Comparison of ENCODE assay signal across 1 cellular context in the genomic region with DNA sequence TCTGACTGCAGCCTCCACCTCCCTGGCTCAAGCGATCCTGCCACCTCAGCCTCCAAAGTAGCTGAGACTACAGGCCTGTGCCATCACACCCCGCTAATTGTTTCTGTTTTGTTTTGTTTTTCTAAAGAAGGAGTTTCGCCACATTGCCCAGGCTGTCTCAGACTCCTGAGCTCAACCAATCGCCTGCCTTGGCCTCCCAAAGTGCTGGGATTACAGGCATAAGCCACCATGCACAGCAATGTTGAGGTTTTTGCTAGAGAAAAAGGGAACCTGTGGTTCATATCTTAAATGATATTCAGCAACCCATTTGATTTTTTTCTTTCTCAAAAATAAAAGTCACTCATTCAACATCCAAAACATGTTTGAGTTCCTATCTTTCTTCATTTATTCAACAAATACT.
TF ChIP-seq lines count a peak whose summit lies in the region.

No MANE protein-coding gene starts in this region.

TF ChIP-seq in K562, 482 proteins besides CTCF, POLR2A, EP300 and RAD21:
- TF ChIP-seq CHD1 (IDR thresholded peaks at IDR 0.05; ENCODE audit: low read length) (no peak), SMARCE1 (IDR thresholded peaks at IDR 0.05) (no peak), RBM34 (IDR thresholded peaks at IDR 0.05; ENCODE audit: borderline replicate concordance, insufficient read depth, low read length) (no peak)
- TF ChIP-seq, protein P1, sequence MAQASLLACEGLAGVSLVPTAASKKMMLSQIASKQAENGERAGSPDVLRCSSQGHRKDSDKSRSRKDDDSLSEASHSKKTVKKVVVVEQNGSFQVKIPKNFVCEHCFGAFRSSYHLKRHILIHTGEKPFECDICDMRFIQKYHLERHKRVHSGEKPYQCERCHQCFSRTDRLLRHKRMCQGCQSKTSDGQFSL (CRISPR knock-in tag; IDR thresholded peaks at IDR 0.05): no peak
- TF ChIP-seq, protein P1 (tag; IDR thresholded peaks at IDR 0.05): no peak
- TF ChIP-seq, protein P2, sequence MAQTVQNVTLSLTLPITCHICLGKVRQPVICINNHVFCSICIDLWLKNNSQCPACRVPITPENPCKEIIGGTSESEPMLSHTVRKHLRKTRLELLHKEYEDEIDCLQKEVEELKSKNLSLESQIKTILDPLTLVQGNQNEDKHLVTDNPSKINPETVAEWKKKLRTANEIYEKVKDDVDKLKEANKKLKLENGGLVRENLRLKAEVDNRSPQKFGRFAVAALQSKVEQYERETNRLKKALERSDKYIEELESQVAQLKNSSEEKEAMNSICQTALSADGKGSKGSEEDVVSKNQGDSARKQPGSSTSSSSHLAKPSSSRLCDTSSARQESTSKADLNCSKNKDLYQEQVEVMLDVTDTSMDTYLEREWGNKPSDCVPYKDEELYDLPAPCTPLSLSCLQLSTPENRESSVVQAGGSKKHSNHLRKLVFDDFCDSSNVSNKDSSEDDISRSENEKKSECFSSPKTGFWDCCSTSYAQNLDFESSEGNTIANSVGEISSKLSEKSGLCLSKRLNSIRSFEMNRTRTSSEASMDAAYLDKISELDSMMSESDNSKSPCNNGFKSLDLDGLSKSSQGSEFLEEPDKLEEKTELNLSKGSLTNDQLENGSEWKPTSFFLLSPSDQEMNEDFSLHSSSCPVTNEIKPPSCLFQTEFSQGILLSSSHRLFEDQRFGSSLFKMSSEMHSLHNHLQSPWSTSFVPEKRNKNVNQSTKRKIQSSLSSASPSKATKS (CRISPR knock-in tag; IDR thresholded peaks at IDR 0.05): no peak
